Comparison of ENCODE assay signal across 8 cellular contexts in the genomic region with DNA sequence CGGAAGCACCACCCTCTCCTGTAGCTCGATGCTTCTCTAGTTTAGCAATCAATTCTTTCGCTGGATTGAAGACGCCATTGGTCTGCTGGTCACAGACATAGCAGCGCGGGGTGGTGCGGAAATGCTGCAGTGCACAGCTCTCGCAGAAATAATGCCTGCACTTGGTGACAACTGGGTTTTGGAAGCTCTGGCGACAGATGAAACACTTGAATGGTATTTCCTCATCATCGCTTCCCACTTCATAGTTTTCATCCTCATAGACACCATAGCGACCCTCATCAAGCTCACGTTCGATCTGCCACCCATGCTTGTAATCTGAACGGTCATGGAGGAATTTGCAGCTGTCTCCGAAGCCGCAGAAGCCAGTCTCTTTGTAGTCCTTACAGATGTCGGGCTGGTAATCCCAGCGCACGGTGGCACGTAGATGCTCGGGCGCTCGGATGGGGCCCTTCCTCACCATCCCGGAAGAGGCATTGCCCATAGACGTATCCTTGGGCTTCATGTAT. TPM values are rescaled to one million over a fixed set of nuclear protein-coding genes. Genes with fewer than 3 reads are reported as not detected.
DNase-seq lines count a peak whose midpoint lies in the region; ATAC-seq and TF ChIP-seq lines count a peak whose summit lies in the region.

No MANE protein-coding gene starts in this region.

- peak overlapping the region; percentile 78 for H3K4me3 ChIP-seq in choroid plexus epithelial cell (ENCODE audit: low read depth, low read length)

- TF ChIP-seq CTCF in choroid plexus epithelial cell (conservative IDR thresholded peaks at IDR 0.05; ENCODE audit: low read depth, low read length) = no peak

- DNase-seq in NCI-H510A treated with DMSO at 0.1 percent for 48 hours (lab: John Stamatoyannopoulos, UW) (peak; percentile 17), NCI-H510A (lab: John Stamatoyannopoulos, UW) (no peak), T-helper 22 cell (ENCODE audit: low read depth) (peak; percentile 12), choroid plexus epithelial cell (ENCODE audit: low read depth) (no peak), left lobe of liver (ENCODE audit: low spot score) (no peak), H4 (ENCODE audit: low spot score) (no peak)
- peak; percentile 7 to 59 (median 22) for DNase-seq in stimulated activated naive CD4-positive, alpha-beta T cell (lab: John Stamatoyannopoulos, UW)

- ATAC-seq in HG03354 (IDR thresholded peaks at IDR 0.05; ENCODE audit: poor library complexity, severe bottlenecking, unreplicated experiment) (peak; percentile 17), left lobe of liver (peak; percentile 28)

RNA-seq across cellular contexts. Expression of a gene that starts 0.9 kb away (rescaled TPM):
- 6.7 TPM for total RNA-seq in left lobe of liver
- 27.4 and 27.5 TPM in 2 replicates for total RNA-seq in H4 (2014; rRNA removed; shearing (Covaris generic))

RNA-seq across cellular contexts. Expression of a gene that starts 1.0 kb away (rescaled TPM):
- total RNA-seq in left lobe of liver = 62.6 TPM
- 163 and 188 TPM in 2 replicates for total RNA-seq in H4 (2014; rRNA removed; shearing (Covaris generic))

RNA-seq across cellular contexts. Expression of a gene that starts 17.9 kb away (rescaled TPM):
- 2.9 TPM for total RNA-seq in left lobe of liver
- 1.5 and 3.7 TPM in 2 replicates for total RNA-seq in H4 (2014; rRNA removed; shearing (Covaris generic))

RNA-seq across cellular contexts. Expression of a gene that starts 25.0 kb away (rescaled TPM):
- not detected for total RNA-seq in left lobe of liver
- total RNA-seq in H4 (2014; rRNA removed; shearing (Covaris generic)) = not detected in 2 replicates

Comparison
In these comparisons a context has a peak if more than half of its experiments do, and no peak if none do; other contexts are left out.
1. DNase-seq: peak in NCI-H510A treated with DMSO at 0.1 percent for 48 hours (single experiment), T-helper 22 cell (single experiment) and stimulated activated naive CD4-positive, alpha-beta T cell (6 of 6); none in NCI-H510A (single experiment), choroid plexus epithelial cell (single experiment), left lobe of liver (single experiment) and H4 (single experiment).